1 cellular context compared by ENCODE assay signal in the genomic region with DNA sequence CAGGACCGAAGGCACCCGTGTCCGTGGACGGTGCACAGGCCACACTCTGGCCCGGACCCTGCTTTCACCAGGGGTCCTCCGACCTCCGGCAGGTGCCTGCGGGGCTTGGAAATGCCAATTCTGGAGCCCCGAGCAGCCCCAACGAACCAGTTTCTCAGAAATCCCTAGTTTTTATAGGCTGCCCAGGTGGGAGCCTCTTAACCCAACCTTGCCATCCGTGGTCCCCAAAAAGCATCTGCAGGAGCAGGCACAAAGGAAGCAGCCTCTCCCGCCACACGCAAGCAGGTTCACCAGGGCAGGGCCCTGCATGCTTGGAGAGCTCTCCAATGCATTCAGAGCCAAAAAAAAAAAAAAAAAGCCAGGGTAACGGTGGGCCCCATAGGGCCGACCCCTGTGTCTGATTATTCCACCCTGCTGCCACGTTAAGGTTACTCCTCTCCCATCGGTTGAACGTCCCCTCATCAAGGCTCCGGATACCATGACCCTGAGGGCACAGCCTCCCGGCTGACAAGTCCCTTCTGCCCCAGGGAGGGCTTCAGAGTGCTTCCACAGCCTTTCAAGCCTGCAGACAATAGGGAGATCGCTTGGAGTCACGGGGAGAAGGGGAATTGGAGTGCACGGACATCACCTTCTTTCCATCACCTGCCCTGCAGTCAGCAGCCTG.
TF ChIP-seq lines count a peak whose summit lies in the region.

No MANE protein-coding gene starts in this region.

TF ChIP-seq in SK-N-SH, 30 proteins besides CTCF, POLR2A, EP300 and RAD21 (continued from another document):
- no peak for TF ChIP-seq IRF3 (IDR thresholded peaks at IDR 0.05; ENCODE audit: low read depth, low read length)
- TF ChIP-seq GATA2 (CRISPR knock-in tag; IDR thresholded peaks at IDR 0.05), result no peak
- TF ChIP-seq JUND (IDR thresholded peaks at IDR 0.05), result no peak
- no peak for TF ChIP-seq TCF12 (IDR thresholded peaks at IDR 0.05)
- TF ChIP-seq TEAD4 (IDR thresholded peaks at IDR 0.05; ENCODE audit: borderline replicate concordance, insufficient read depth), result no peak
- TF ChIP-seq NRF1 (IDR thresholded peaks at IDR 0.05; ENCODE audit: low read depth, low read length), result no peak
- no peak for TF ChIP-seq FOXJ3 (CRISPR knock-in tag; IDR thresholded peaks at IDR 0.05)
- TF ChIP-seq, protein P1, sequence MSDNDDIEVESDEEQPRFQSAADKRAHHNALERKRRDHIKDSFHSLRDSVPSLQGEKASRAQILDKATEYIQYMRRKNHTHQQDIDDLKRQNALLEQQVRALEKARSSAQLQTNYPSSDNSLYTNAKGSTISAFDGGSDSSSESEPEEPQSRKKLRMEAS (IDR thresholded peaks at IDR 0.05; ENCODE audit: low read depth), result no peak
- no peak for TF ChIP-seq YY1 (IDR thresholded peaks at IDR 0.05; ENCODE audit: low read depth)
- TF ChIP-seq, protein P2, sequence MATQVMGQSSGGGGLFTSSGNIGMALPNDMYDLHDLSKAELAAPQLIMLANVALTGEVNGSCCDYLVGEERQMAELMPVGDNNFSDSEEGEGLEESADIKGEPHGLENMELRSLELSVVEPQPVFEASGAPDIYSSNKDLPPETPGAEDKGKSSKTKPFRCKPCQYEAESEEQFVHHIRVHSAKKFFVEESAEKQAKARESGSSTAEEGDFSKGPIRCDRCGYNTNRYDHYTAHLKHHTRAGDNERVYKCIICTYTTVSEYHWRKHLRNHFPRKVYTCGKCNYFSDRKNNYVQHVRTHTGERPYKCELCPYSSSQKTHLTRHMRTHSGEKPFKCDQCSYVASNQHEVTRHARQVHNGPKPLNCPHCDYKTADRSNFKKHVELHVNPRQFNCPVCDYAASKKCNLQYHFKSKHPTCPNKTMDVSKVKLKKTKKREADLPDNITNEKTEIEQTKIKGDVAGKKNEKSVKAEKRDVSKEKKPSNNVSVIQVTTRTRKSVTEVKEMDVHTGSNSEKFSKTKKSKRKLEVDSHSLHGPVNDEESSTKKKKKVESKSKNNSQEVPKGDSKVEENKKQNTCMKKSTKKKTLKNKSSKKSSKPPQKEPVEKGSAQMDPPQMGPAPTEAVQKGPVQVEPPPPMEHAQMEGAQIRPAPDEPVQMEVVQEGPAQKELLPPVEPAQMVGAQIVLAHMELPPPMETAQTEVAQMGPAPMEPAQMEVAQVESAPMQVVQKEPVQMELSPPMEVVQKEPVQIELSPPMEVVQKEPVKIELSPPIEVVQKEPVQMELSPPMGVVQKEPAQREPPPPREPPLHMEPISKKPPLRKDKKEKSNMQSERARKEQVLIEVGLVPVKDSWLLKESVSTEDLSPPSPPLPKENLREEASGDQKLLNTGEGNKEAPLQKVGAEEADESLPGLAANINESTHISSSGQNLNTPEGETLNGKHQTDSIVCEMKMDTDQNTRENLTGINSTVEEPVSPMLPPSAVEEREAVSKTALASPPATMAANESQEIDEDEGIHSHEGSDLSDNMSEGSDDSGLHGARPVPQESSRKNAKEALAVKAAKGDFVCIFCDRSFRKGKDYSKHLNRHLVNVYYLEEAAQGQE (IDR thresholded peaks at IDR 0.05; ENCODE audit: low read depth, low read length), result no peak
